ENCODE assay signal across 23 cellular contexts in the genomic region with DNA sequence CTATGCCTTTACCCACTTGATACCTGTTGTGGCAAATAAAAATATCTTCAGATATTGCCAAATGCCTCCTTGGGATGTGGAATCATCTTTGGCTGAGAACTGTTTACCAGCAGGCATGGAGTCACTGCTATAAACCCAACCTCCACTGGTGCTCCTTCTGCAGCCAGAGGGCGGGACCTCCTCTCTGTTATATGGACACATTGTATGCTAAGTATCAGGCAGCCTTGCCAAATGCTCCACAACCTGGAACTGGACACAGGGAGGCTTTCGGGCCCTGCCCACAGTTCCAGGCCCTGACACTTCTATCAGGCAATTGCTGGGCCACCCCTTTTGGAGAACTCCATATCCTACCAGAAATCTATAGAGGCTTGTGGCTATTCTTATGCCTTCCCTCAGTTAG.
A peak's percentile ranks its signal among the peaks of the same experiment; 100 is the strongest.
DNase-seq lines count a peak whose midpoint lies in the region; TF ChIP-seq lines count a peak whose summit lies in the region.
"Had no signal": no experiment of that assay in that cellular context is flagged by ENCODE, and none has a peak within 500 bp of the region (broad histone marks: within the 10 kb centered on the region; RNA-seq: fewer than 3 reads in every experiment).

No MANE protein-coding gene starts in this region.

- H3K9me3 ChIP-seq in GM23248 (ENCODE audit: low read depth), result no peaks in the 10 kb centered on the region
- H3K9me3 ChIP-seq in fibroblast of lung (ENCODE audit: control insufficient read depth, insufficient read depth, low read depth, low read length), result no peaks in the 10 kb centered on the region
- H3K9me3 ChIP-seq in suprapubic skin, result no peaks in the 10 kb centered on the region
- H3K9me3 ChIP-seq: ascending aorta, left ventricle myocardium inferior, ovary, tibial artery had no signal

- no peaks in the 10 kb centered on the region for H3K9me2 ChIP-seq in GM23248 (ENCODE audit: insufficient read depth)

- H3K36me3 ChIP-seq in GM23248 (ENCODE audit: low read depth) (no peaks in the 10 kb centered on the region), fibroblast of lung (ENCODE audit: control insufficient read depth, insufficient read depth, low read length) (no peaks in the 10 kb centered on the region), suprapubic skin (no peaks in the 10 kb centered on the region)
- H3K36me3 ChIP-seq: ascending aorta, left ventricle myocardium inferior, ovary, tibial artery had no signal

- in situ Hi-C loops in ACHN (cut with HindIII; ENCODE audit: low pct_ligation_motif_present, low pct_unique_long_range_greater_than_20kb, low sequenced_read_pairs) (no loop called here), GM23248 (cut with MboI) (no loop called here), KBM-7 (cut with MboI; ENCODE audit: low pct_unique_long_range_greater_than_20kb, low sequenced_read_pairs) (no loop called here)

- no peaks in the 10 kb centered on the region for H3K27me3 ChIP-seq in GM23248 (replicated peaks; ENCODE audit: insufficient read depth)
- H3K27me3 ChIP-seq in fibroblast of lung (ENCODE audit: control insufficient read depth, insufficient read depth, low read length), result no peaks in the 10 kb centered on the region
- H3K27me3 ChIP-seq in suprapubic skin, result no peaks in the 10 kb centered on the region
- H3K27me3 ChIP-seq: ascending aorta, dorsolateral prefrontal cortex, hepatocyte, ovary, tibial artery had no signal

- DNase-seq in ACHN (peak; percentile 22), GM23248 (peak; percentile 29), RPMI7951 (ENCODE audit: low read depth) (peak; percentile 34), fibroblast of lung (ENCODE audit: low read depth in 2 of 2) (no peak), COR-L47 (lab: John Stamatoyannopoulos, UW) (no peak), CD1c-positive myeloid dendritic cell (ENCODE audit: extremely low spot score) (no peak), KBM-7 (no peak), suprapubic skin (ENCODE audit: low spot score in 2 of 2) (no peak)
- DNase-seq: activated CD4-positive, alpha-beta memory T cell treated with anti-CD3 and anti-CD28 coated beads for 36 hours; activated effector memory CD4-positive, alpha-beta T cell treated with Interleukin-2 at 50 U/mL for 16 hours; activated naive CD8-positive, alpha-beta T cell treated with anti-CD3 and anti-CD28 coated beads for 36 hours; C1 segment of cervical spinal cord; dorsolateral prefrontal cortex; immature natural killer cell; left ventricle myocardium inferior; NCI-H187; ovary; stimulated activated CD4-positive, alpha-beta T cell treated with anti-CD3 and anti-CD28 coated beads, Interleukin-12 subunit alpha, Interleukin-12 subunit beta, amount 100 ng/mL, for 4 hours; T-helper 9 cell; tibial artery had no signal

- H3K79me2 ChIP-seq in GM23248 (ENCODE audit: insufficient read depth) (no peaks in the 10 kb centered on the region), fibroblast of lung (ENCODE audit: control insufficient read depth, insufficient read depth, low read length) (no peaks in the 10 kb centered on the region)
- H3K79me2 ChIP-seq: hepatocyte had no signal

- 93 to 100% methylated on average over 2 of the region's 2 CpGs for WGBS in GM23248 (ENCODE audit: low coverage in 1 of 2, low lambda C conversion rate in 2 of 2, missing lambda C conversion rate in 2 of 2), 2 experiments
- WGBS in suprapubic skin, result 84% methylated on average over 2 of the region's 2 CpGs

- H3K4me2 ChIP-seq in GM23248 (ENCODE audit: unreplicated experiment), result no peak overlapping the region
- H3K4me2 ChIP-seq in fibroblast of lung (ENCODE audit: extremely low read depth, insufficient read depth, low read length), result no peak overlapping the region
- H3K4me2 ChIP-seq: hepatocyte, KMS-11 had no signal

- H3K27ac ChIP-seq in GM23248 (peak overlapping the region; percentile 93), fibroblast of lung (ENCODE audit: insufficient read depth, low read length) (peak overlapping the region; percentile 36), suprapubic skin (no peak overlapping the region)
- H3K27ac ChIP-seq: ascending aorta, hepatocyte, KMS-11, left ventricle myocardium inferior, tibial artery had no signal

- TF ChIP-seq CTCF in fibroblast of lung (conservative IDR thresholded peaks at IDR 0.05 in 1 of 2, IDR thresholded peaks at IDR 0.05 in 1 of 2; ENCODE audit: low read depth in 1 of 2, low read length in 2 of 2) (no peak), suprapubic skin (IDR thresholded peaks at IDR 0.05) (no peak)

- H3K9ac ChIP-seq in GM23248 (no peak overlapping the region), fibroblast of lung (ENCODE audit: insufficient read depth, low read length) (no peak overlapping the region)
- H3K9ac ChIP-seq: KMS-11 had no signal

- H4K20me1 ChIP-seq in GM23248 (ENCODE audit: insufficient read depth) (no peaks in the 10 kb centered on the region), fibroblast of lung (ENCODE audit: control insufficient read depth, extremely low read depth, insufficient read depth, low read length) (no peaks in the 10 kb centered on the region)

- TF ChIP-seq POLR2A in suprapubic skin (IDR thresholded peaks at IDR 0.05), result no peak

- H2AFZ ChIP-seq in GM23248 (no peak overlapping the region), fibroblast of lung (ENCODE audit: low read length) (no peak overlapping the region)
- H2AFZ ChIP-seq: hepatocyte had no signal

- H3F3A ChIP-seq in GM23248 (ENCODE audit: insufficient read depth), result peaks cover 43% of the 10 kb centered on the region

- H3K4me3 ChIP-seq in GM23248, result no peak overlapping the region
- no peak overlapping the region for H3K4me3 ChIP-seq in fibroblast of lung (replicated peaks in 1 of 4; ENCODE audit: control extremely low read depth in 1 of 4, insufficient read depth in 1 of 4, low read depth in 3 of 4, low read length in 4 of 4)
- H3K4me3 ChIP-seq in suprapubic skin, result no peak overlapping the region
- H3K4me3 ChIP-seq: ascending aorta, dorsolateral prefrontal cortex, hepatocyte, left ventricle myocardium inferior, ovary, tibial artery had no signal

- no peak for TF ChIP-seq EP300 in suprapubic skin (IDR thresholded peaks at IDR 0.05)

- H3K4me1 ChIP-seq in GM23248 (ENCODE audit: insufficient read depth) (peaks cover 53% of the 10 kb centered on the region), fibroblast of lung (ENCODE audit: control insufficient read depth, extremely low read depth, insufficient read depth, low read length) (peaks cover 22% of the 10 kb centered on the region), suprapubic skin (peaks cover 7% of the 10 kb centered on the region)

Comparison
In these comparisons a context has a peak if more than half of its experiments do, and no peak if none do; other contexts are left out.
1. DNase-seq: peak in ACHN (single experiment), GM23248 (single experiment) and RPMI7951 (single experiment); none in fibroblast of lung (0 of 2), COR-L47 (single experiment), CD1c-positive myeloid dendritic cell (single experiment), KBM-7 (single experiment) and suprapubic skin (0 of 2).